In the genomic region with DNA sequence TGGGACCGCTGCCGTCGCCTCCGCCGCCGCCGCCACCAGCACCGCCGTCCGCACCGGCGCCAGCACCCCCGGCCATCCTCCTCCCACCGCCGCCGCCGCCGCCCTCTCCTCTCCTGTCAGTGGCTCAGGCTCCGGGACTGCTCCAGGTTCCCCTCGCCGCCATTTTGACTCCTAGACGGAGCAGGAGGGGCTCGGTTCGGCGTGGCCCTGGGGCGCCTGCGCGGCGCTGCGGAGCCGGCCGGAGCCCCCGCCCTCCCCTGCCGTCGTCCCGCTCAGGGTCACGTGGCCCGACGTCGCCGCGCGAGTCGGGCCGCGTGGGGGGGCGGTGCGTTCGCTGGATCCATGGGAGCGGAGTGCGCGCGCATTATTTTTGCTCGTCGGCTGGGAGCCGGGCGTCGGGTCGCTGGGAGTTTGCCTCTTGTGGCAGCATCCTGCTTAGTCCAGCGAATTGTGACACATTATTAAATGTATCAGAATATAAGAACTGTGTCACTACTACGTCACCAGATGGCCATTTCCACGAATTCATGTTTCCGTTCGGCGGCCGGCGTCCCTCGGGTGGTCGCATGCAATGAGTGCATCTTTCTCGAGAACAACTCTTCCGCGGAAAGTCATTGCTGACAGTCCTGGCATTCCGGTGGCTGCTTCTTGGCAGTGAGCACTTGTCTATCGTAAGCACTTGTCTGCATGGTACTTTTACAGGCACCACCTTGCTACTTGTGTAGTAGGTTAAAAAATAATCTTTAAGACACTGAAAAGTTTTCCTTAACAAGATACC, we compare ENCODE assay signal across 8 cellular contexts. TPM values are rescaled to one million over a fixed set of nuclear protein-coding genes. Genes with fewer than 3 reads are reported as not detected.
DNase-seq lines count a peak whose midpoint lies in the region; ATAC-seq and TF ChIP-seq lines count a peak whose summit lies in the region.

A gene with protein sequence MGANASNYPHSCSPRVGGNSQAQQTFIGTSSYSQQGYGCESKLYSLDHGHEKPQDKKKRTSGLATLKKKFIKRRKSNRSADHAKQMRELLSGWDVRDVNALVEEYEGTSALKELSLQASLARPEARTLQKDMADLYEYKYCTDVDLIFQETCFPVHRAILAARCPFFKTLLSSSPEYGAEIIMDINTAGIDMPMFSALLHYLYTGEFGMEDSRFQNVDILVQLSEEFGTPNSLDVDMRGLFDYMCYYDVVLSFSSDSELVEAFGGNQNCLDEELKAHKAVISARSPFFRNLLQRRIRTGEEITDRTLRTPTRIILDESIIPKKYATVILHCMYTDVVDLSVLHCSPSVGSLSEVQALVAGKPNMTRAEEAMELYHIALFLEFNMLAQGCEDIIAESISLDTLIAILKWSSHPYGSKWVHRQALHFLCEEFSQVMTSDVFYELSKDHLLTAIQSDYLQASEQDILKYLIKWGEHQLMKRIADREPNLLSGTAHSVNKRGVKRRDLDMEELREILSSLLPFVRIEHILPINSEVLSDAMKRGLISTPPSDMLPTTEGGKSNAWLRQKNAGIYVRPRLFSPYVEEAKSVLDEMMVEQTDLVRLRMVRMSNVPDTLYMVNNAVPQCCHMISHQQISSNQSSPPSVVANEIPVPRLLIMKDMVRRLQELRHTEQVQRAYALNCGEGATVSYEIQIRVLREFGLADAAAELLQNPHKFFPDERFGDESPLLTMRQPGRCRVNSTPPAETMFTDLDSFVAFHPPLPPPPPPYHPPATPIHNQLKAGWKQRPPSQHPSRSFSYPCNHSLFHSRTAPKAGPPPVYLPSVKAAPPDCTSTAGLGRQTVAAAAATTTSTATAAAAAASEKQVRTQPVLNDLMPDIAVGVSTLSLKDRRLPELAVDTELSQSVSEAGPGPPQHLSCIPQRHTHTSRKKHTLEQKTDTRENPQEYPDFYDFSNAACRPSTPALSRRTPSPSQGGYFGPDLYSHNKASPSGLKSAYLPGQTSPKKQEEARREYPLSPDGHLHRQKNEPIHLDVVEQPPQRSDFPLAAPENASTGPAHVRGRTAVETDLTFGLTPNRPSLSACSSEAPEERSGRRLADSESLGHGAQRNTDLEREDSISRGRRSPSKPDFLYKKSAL (minus strand): TSS at position 184 of the 778 bp plus-strand sequence. CDS start 36,985 bp downstream, outside the sequence.

- H3K4me1 ChIP-seq in PC-9 (replicated peaks; ENCODE audit: insufficient read depth) = peaks cover 37% of the 10 kb centered on the region
- H3K4me1 ChIP-seq in mucosa of rectum (ENCODE audit: control insufficient read depth in 2 of 2, insufficient read depth in 2 of 2, low read length in 2 of 2) = peaks cover 18 to 31% of the 10 kb centered on the region in 2 donors

- H3K36me3 ChIP-seq in PC-9 (ENCODE audit: low read depth) = no peaks in the 10 kb centered on the region
- no peaks in the 10 kb centered on the region for H3K36me3 ChIP-seq in mucosa of rectum (ENCODE audit: control insufficient read depth in 2 of 2, insufficient read depth in 2 of 2, low read length in 2 of 2)

- CTCF ChIA-PET in PC-9 (lab: Charles Lee) = no interaction called here

- peak; percentile 96 for DNase-seq in DMS53 (lab: John Stamatoyannopoulos, UW)
- DNase-seq in KBM-7 = peak; percentile 97
- DNase-seq in PC-9 = peak; percentile 87 to 90
- peak; percentile 96 for DNase-seq in activated T-cell treated with anti-CD3 and anti-CD28 coated beads, Interleukin-2, amount 50 U/mL, for 1 hour
- DNase-seq in epithelial cell of proximal tubule (ENCODE audit: low read depth) = no peak
- DNase-seq in stimulated activated CD8-positive, alpha-beta memory T cell treated with anti-CD3 and anti-CD28 coated beads, Interleukin-4, amount 100 ng/mL, for 4 hours (ENCODE audit: low read depth in 2 of 2, low spot score in 1 of 2) = peak; percentile 86 to 88

- TF ChIP-seq CTCF in PC-9 (conservative IDR thresholded peaks at IDR 0.05) (0 out of 2 replicates have a peak, but pooled peaks have one; percentile 23), epithelial cell of proximal tubule (conservative IDR thresholded peaks at IDR 0.05; ENCODE audit: low read depth, low read length) (peak; percentile 32)

- H3K27me3 ChIP-seq in PC-9 (ENCODE audit: insufficient read depth, low read depth) (no peaks in the 10 kb centered on the region), mucosa of rectum (ENCODE audit: control insufficient read depth in 2 of 2, insufficient read depth in 2 of 2, low read length in 2 of 2) (no peaks in the 10 kb centered on the region)

- peak within 1 kb of the TSS; percentile 77 to 79 for H3K9ac ChIP-seq in mucosa of rectum (ENCODE audit: low read depth in 1 of 2, low read length in 2 of 2)

- peak within 1 kb of the TSS; percentile 88 for H3K4me2 ChIP-seq in PC-9

- H2AFZ ChIP-seq in PC-9 = peak within 1 kb of the TSS; percentile 83

- POLR2A ChIA-PET in PC-9 (lab: Charles Lee; ENCODE audit: unreplicated experiment) = no interaction called here

- peak within 1 kb of the TSS; percentile 82 for H3K27ac ChIP-seq in PC-9
- H3K27ac ChIP-seq in mucosa of rectum (ENCODE audit: low read depth in 2 of 2, low read length in 2 of 2) = peak within 1 kb of the TSS; percentile 97

- peaks cover 55% of the 10 kb centered on the region for H3K79me2 ChIP-seq in PC-9 (ENCODE audit: low read depth)

- no peaks in the 10 kb centered on the region for H3K9me2 ChIP-seq in PC-9 (ENCODE audit: insufficient read depth)

- in situ Hi-C loops in KBM-7 (cut with MboI; ENCODE audit: low pct_unique_long_range_greater_than_20kb, low sequenced_read_pairs) = no loop called here

- H3K4me3 ChIP-seq in PC-9 (peak within 1 kb of the TSS; percentile 71), epithelial cell of proximal tubule (ENCODE audit: low read depth, low read length) (peak within 1 kb of the TSS; percentile 69), mucosa of rectum (ENCODE audit: low read length in 2 of 2) (peak within 1 kb of the TSS; percentile 85 to 96)

- H3K9me3 ChIP-seq in PC-9 (ENCODE audit: insufficient read depth, low read depth) (no peaks in the 10 kb centered on the region), mucosa of rectum (ENCODE audit: control insufficient read depth in 2 of 2, low read length in 2 of 2) (no peaks in the 10 kb centered on the region)

- peak; percentile 78 for ATAC-seq in GM21717 (IDR thresholded peaks at IDR 0.05; ENCODE audit: unreplicated experiment)

- intact Hi-C loops in PC-9 (cut with micrococcal nuclease; ENCODE audit: unreplicated experiment) = no loop called here

- TSS peak; percentile 66 for BruUV-seq in PC-9 (replicated peaks; lab: Mats Ljungman, UMichigan)

- peaks cover 17% of the 10 kb centered on the region; the same call in 1 of the 2 replicates for H4K20me1 ChIP-seq in PC-9 (ENCODE audit: insufficient read depth)

- H3F3A ChIP-seq in PC-9 (ENCODE audit: insufficient read depth, low read depth) = peaks cover 30% of the 10 kb centered on the region

RNA-seq across cellular contexts. Expression of the gene that starts here (rescaled TPM):
- total RNA-seq in PC-9 (2021) (30.1 and 31.4 TPM in 2 replicates), epithelial cell of proximal tubule (18.4 and 22.2 TPM in 2 replicates)
